In the genomic region with DNA sequence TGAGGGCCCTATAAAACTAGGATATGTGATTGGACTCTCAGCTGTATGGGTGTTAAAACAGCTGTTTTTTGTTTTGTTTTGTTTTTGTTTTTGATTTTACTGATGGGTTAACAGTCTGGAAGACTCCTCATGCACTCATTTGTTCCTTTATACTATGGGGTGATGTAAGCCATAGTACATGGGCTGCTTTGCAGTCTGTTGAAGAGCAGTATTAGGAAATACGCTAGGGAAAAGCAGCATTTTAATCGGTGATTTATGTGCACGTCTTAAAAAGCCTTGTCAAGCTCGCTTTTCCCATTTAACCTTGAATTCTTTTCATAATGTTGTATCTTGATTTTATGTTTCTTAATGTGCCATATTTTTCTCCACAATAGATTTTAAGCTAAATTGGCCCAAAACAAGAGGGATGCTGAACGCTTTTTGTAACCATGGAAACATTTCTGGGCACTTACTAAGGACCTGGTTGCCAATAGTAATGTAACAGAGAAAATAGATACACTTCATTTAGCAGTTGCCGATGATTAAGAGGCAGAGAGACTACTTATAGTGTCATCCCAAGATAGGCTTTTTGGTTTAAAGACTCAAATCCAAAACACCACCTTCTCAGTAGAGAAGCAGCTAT, we compare ENCODE assay signal across 21 cellular contexts.
"Had no signal": no experiment of that assay in that cellular context is flagged by ENCODE, and none has a peak within 500 bp of the region (broad histone marks: within the 10 kb centered on the region; RNA-seq: fewer than 3 reads in every experiment).

No MANE protein-coding gene starts in this region.

- DNase-seq: activated B cell treated with CpG ODN at 0.5 μM for 24 hours; activated CD4-positive, alpha-beta T cell treated with anti-CD3 and anti-CD28 coated beads for 48 hours; activated CD8-positive, alpha-beta memory T cell treated with anti-CD3 and anti-CD28 coated beads, Interleukin-2, amount 50 U/mL, for 4 hours; activated CD8-positive, alpha-beta T cell treated with anti-CD3 and anti-CD28 coated beads, Interleukin-2, amount 10 ng/mL, durations not matched to agents 7 days and 5 days; activated gamma-delta T cell; activated T-cell treated with anti-CD3 and anti-CD28 coated beads, Interleukin-2, amount 50 U/mL, for 48 hours; body of pancreas; effector CD8-positive, alpha-beta T cell; islet precursor cell; midbrain; psoas muscle; right lobe of liver; stimulated activated CD4-positive, alpha-beta T cell treated with anti-CD3 and anti-CD28 coated beads, Interleukin-4, amount 100 ng/mL, for 4 hours; T-helper 2 cell; upper lobe of left lung had no signal

- H3K4me3 Mint-ChIP-seq: activated B cell treated with CpG ODN at 0.5 μM for 24 hours; activated CD8-positive, alpha-beta T cell treated with anti-CD3 and anti-CD28 coated beads, Interleukin-2, amount 10 ng/mL, durations not matched to agents 7 days and 5 days; central memory CD8-positive, alpha-beta T cell; neural progenitor cell; stimulated activated naive CD8-positive, alpha-beta T cell treated with anti-CD3 and anti-CD28 coated beads, Interleukin-15, Interleukin-2, amounts not matched to agents 100 ng/mL and 50 ng/mL, for 24 hours had no signal

- ATAC-seq: activated CD8-positive, alpha-beta T cell treated with anti-CD3 and anti-CD28 coated beads, Interleukin-2, amount 10 ng/mL, durations not matched to agents 7 days and 5 days; activated naive CD4-positive, alpha-beta T cell treated with anti-CD3 and anti-CD28 coated beads, Interleukin-2, amount 50 U/mL, for 72 hours; body of pancreas; gastroesophageal sphincter; psoas muscle; right lobe of liver had no signal

- H3K9me3 ChIP-seq: body of pancreas, gastroesophageal sphincter, psoas muscle, right lobe of liver, upper lobe of left lung had no signal

- H3K4me3 ChIP-seq: body of pancreas, gastroesophageal sphincter, neural progenitor cell, psoas muscle, right lobe of liver, smooth muscle cell, upper lobe of left lung had no signal

- H3K36me3 Mint-ChIP-seq: neural progenitor cell had no signal

- H3K4me1 Mint-ChIP-seq: central memory CD8-positive, alpha-beta T cell had no signal

- H3K36me3 ChIP-seq: gastroesophageal sphincter, neural progenitor cell, right lobe of liver, upper lobe of left lung had no signal

- H3K9me3 Mint-ChIP-seq: central memory CD8-positive, alpha-beta T cell had no signal

- H3K27ac Mint-ChIP-seq: activated B cell treated with CpG ODN at 0.5 μM for 24 hours; activated CD8-positive, alpha-beta T cell treated with anti-CD3 and anti-CD28 coated beads, Interleukin-2, amount 10 ng/mL, durations not matched to agents 7 days and 5 days; activated naive CD4-positive, alpha-beta T cell treated with anti-CD3 and anti-CD28 coated beads, Interleukin-2, amount 50 U/mL, for 72 hours; neural progenitor cell; stimulated activated naive CD8-positive, alpha-beta T cell treated with anti-CD3 and anti-CD28 coated beads, Interleukin-15, Interleukin-2, amounts not matched to agents 100 ng/mL and 50 ng/mL, for 24 hours had no signal

- H3K4me1 ChIP-seq: body of pancreas, gastroesophageal sphincter, neural progenitor cell, psoas muscle, right lobe of liver, upper lobe of left lung had no signal
